ENCODE assay signal across 25 cellular contexts in the genomic region with DNA sequence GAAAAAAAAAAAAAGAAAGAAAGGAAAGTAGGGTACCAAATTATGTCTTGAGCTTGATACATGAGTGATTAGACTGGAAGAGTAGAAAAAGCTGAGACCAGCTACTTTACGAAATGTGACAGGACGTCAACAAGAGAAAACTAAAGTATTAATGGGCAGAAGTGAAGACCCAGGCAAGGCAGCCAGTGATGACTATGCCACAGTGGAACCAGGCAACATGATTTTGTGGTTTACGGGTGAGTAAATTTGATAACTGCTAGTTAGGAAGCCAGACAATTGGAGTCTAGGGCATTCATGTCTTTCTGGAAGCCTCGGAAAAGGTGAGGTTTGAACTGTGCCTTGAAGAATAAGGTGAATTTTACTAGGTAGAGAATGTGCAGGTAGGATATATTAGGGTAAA.
"Had no signal": no experiment of that assay in that cellular context is flagged by ENCODE, and none has a peak within 500 bp of the region (broad histone marks: within the 10 kb centered on the region; RNA-seq: fewer than 3 reads in every experiment).

No MANE protein-coding gene starts in this region.

- DNase-seq: activated CD4-positive, alpha-beta memory T cell treated with anti-CD3 and anti-CD28 coated beads, Interleukin-2, amount 10 ng/mL, durations not matched to agents 7 days and 5 days; activated CD4-positive, alpha-beta T cell treated with anti-CD3 and anti-CD28 coated beads for 36 hours; activated CD4-positive, alpha-beta T cell treated with anti-CD3 and anti-CD28 coated beads, Interleukin-2, amount 50 U/mL, for 1 hour; activated gamma-delta T cell; activated naive CD4-positive, alpha-beta T cell treated with anti-CD3 and anti-CD28 coated beads, Interleukin-2, amount 10 ng/mL, durations not matched to agents 7 days and 5 days; activated naive CD8-positive, alpha-beta T cell treated with anti-CD3 and anti-CD28 coated beads for 36 hours; activated T-cell treated with anti-CD3 and anti-CD28 coated beads for 4 hours; activated T-cell treated with anti-CD3 and anti-CD28 coated beads, Interleukin-2, amount 50 U/mL, for 48 hours; body of pancreas; central memory CD4-positive, alpha-beta T cell; Kasumi-1; NCI-H1048; NCI-H146; NCI-H187 treated with DMSO at 0.1 percent for 48 hours; NCI-H2081 treated with DMSO at 0.1 percent for 48 hours; NCI-H2171 treated with DMSO at 0.1 percent for 48 hours; NCI-H226; NCI-H526 treated with DMSO at 0.1 percent for 48 hours; NCI-H82; RPMI8226; T-helper 1 cell; WERI-Rb-1 had no signal

- FAIRE-seq: bronchial epithelial cell had no signal

- ATAC-seq: activated CD4-positive, alpha-beta T cell treated with anti-CD3 and anti-CD28 coated beads for 36 hours; activated T-helper 17 cell treated with anti-CD3 and anti-CD28 coated beads, Interleukin-2, amount 50 U/mL, for 72 hours; body of pancreas; Right ventricle myocardium inferior had no signal
